In genomic region chr7:75712517-75713361, GRCh38 we compare ENCODE assay signal across 1 cellular context.
TF ChIP-seq lines count a peak whose summit lies in the region.

No MANE protein-coding gene starts in this region.

TF ChIP-seq in GM12878, 131 proteins besides CTCF, POLR2A, EP300 and RAD21:
- TF ChIP-seq BACH1 (IDR thresholded peaks at IDR 0.05; ENCODE audit: borderline replicate concordance) = no peak
- TF ChIP-seq RELA (IDR thresholded peaks at IDR 0.05; ENCODE audit: borderline replicate concordance, partially characterized antibody) = no peak
- TF ChIP-seq ZNF24 (IDR thresholded peaks at IDR 0.05) = peak; percentile 94
- no peak for TF ChIP-seq PRDM15 (CRISPR knock-in tag; IDR thresholded peaks at IDR 0.05)
- TF ChIP-seq CHD1 (IDR thresholded peaks at IDR 0.05; ENCODE audit: low read depth, low read length) = no peak
- peak; percentile 30 for TF ChIP-seq BCL3 (IDR thresholded peaks at IDR 0.05; ENCODE audit: borderline replicate concordance, insufficient read depth, low read depth, low read length, poor library complexity, severe bottlenecking)
- no peak for TF ChIP-seq MAX (IDR thresholded peaks at IDR 0.05; ENCODE audit: low read depth, low read length)
